Comparison of ENCODE assay signal across 8 cellular contexts in genomic region chr11:62665630-62666258, GRCh38. TPM values are rescaled to one million over a fixed set of nuclear protein-coding genes. Genes with fewer than 3 reads are reported as not detected.
DNase-seq lines count a peak whose midpoint lies in the region; ATAC-seq, FAIRE-seq and TF ChIP-seq lines count a peak whose summit lies in the region.

No MANE protein-coding gene starts in this region.

- peak overlapping the region; percentile 98 for H3K4me2 ChIP-seq in PC-9

- TF ChIP-seq POLR2A in GM12892 (IDR thresholded peaks at IDR 0.05; ENCODE audit: low read depth, low read length): no peak

- FAIRE-seq in GM12892 (lab: Jason Lieb, UNC): peak; percentile 21

- H3F3A ChIP-seq in PC-9 (ENCODE audit: insufficient read depth, low read depth): peaks cover 83% of the 10 kb centered on the region

- intact Hi-C loops in PC-9 (cut with micrococcal nuclease; ENCODE audit: unreplicated experiment): loop anchor here (5.0 kb wide), 3 partner anchors 43 to 123 kb away; partner anchors contain the start of genes B3GAT3 and TUT1
- intact Hi-C loops in upper lobe of right lung (cut with DNase I): no loop called here

- POLR2A ChIA-PET in PC-9 (lab: Charles Lee; ENCODE audit: unreplicated experiment): interaction anchor here (0.6 to 2.0 kb wide), 29 partner anchors 10 to 1723 kb away, joined by 3 to 55 read pairs (median 10); partner anchors contain the start of genes B3GAT3, EEF1G, HNRNPUL2 and INTS5

- DNase-seq in GM12892 (ENCODE audit: insufficient read length): no peak
- DNase-seq in PC-9: peak; percentile 42 to 46
- peak; percentile 86 for DNase-seq in activated effector memory CD4-positive, alpha-beta T cell treated with anti-CD3 and anti-CD28 coated beads, Interleukin-2, amount 50 U/mL, for 16 hours
- peak; percentile 79 for DNase-seq in fibroblast of villous mesenchyme (ENCODE audit: low read depth)
- DNase-seq in omental fat pad (ENCODE audit: low spot score): no peak
- DNase-seq in upper lobe of right lung: peak; percentile 82
- DNase-seq in SHP77 (lab: John Stamatoyannopoulos, UW): no peak

- H3K4me3 ChIP-seq in PC-9 (peak overlapping the region; percentile 88), fibroblast of villous mesenchyme (ENCODE audit: low read depth, low read length) (peak overlapping the region; percentile 92), upper lobe of right lung (peak overlapping the region; percentile 92)

- peak overlapping the region; percentile 72 for H3K27ac ChIP-seq in PC-9
- H3K27ac ChIP-seq in upper lobe of right lung: peak overlapping the region; percentile 91

- no peaks in the 10 kb centered on the region for H3K9me2 ChIP-seq in PC-9 (ENCODE audit: insufficient read depth)

- no TSS peak for BruUV-seq in PC-9 (replicated peaks; lab: Mats Ljungman, UMichigan)

- no peak overlapping the region for H2AFZ ChIP-seq in PC-9

- CTCF ChIA-PET in PC-9 (lab: Charles Lee): interaction anchor here (0.6 to 1.1 kb wide), 3 partner anchors 12 to 80 kb away, joined by 3 to 7 read pairs (median 4); no protein-coding TSS in a partner anchor

- H4K20me1 ChIP-seq in PC-9 (ENCODE audit: insufficient read depth): no peaks in the 10 kb centered on the region; the same call in none of the 2 replicates

- H3K4me1 ChIP-seq in PC-9 (replicated peaks; ENCODE audit: insufficient read depth): peaks cover 39% of the 10 kb centered on the region
- peaks cover 26% of the 10 kb centered on the region for H3K4me1 ChIP-seq in upper lobe of right lung

- ATAC-seq in HG02798 (IDR thresholded peaks at IDR 0.05; ENCODE audit: poor library complexity, unreplicated experiment) (peak; percentile 14), omental fat pad (ENCODE audit: low FRiP score) (peak; percentile 30), upper lobe of right lung (peak; percentile 55)

- H3K36me3 ChIP-seq in PC-9 (ENCODE audit: low read depth): peaks cover 24% of the 10 kb centered on the region
- peaks cover 26% of the 10 kb centered on the region for H3K36me3 ChIP-seq in upper lobe of right lung

- no peaks in the 10 kb centered on the region for H3K9me3 ChIP-seq in PC-9 (ENCODE audit: insufficient read depth, low read depth)
- H3K9me3 ChIP-seq in upper lobe of right lung: no peaks in the 10 kb centered on the region

- peaks cover 67% of the 10 kb centered on the region for H3K79me2 ChIP-seq in PC-9 (ENCODE audit: low read depth)

- no peaks in the 10 kb centered on the region for H3K27me3 ChIP-seq in PC-9 (ENCODE audit: insufficient read depth, low read depth)
- no peaks in the 10 kb centered on the region for H3K27me3 ChIP-seq in upper lobe of right lung

- no peak for TF ChIP-seq CTCF in PC-9 (conservative IDR thresholded peaks at IDR 0.05)
- TF ChIP-seq CTCF in fibroblast of villous mesenchyme (IDR thresholded peaks at IDR 0.05; ENCODE audit: insufficient read depth, low read depth, low read length): no peak
- no peak for TF ChIP-seq CTCF in omental fat pad (IDR thresholded peaks at IDR 0.05)
- TF ChIP-seq CTCF in upper lobe of right lung (IDR thresholded peaks at IDR 0.05): no peak

RNA-seq across cellular contexts. Expression of gene CSKMT, which starts 0.6 kb away (rescaled TPM):
- polyA plus RNA-seq in GM12892 (2012; ENCODE audit: missing spikeins): 21.9 TPM
- total RNA-seq in PC-9 (2021) (19.2 and 51.9 TPM in 2 replicates), fibroblast of villous mesenchyme (4.5 and 7.8 TPM in 2 replicates), omental fat pad (10 to 100 TPM in 1 of 4 donors, 1 to 10 TPM in 3; 2.8 to 18.4 (median 7.0) TPM), upper lobe of right lung (14.6 TPM)

RNA-seq across cellular contexts. Expression of gene C11orf98, which starts 0.7 kb away (rescaled TPM):
- 105 TPM for polyA plus RNA-seq in GM12892 (2012; ENCODE audit: missing spikeins)
- total RNA-seq in PC-9 (2021): 86.7 and 94.9 TPM in 2 replicates
- total RNA-seq in fibroblast of villous mesenchyme: 23.7 and 27.7 TPM in 2 replicates
- total RNA-seq in omental fat pad: 10 to 100 TPM; 18.3 to 42.9 (median 33.3) TPM
- 41.7 TPM for total RNA-seq in upper lobe of right lung

RNA-seq across cellular contexts. Expression of gene UQCC3, which starts 5.7 kb away (rescaled TPM):
- polyA plus RNA-seq in GM12892 (2012; ENCODE audit: missing spikeins): 3.3 TPM
- total RNA-seq in PC-9 (2021): 16.1 and 25.4 TPM in 2 replicates
- 6.5 and 10.0 TPM in 2 replicates for total RNA-seq in fibroblast of villous mesenchyme
- 1 to 10 TPM; 7.3 to 9.9 (median 8.2) TPM for total RNA-seq in omental fat pad
- 5.7 TPM for total RNA-seq in upper lobe of right lung

RNA-seq across cellular contexts. Expression of gene LBHD1, which starts 6.3 kb away (rescaled TPM):
- 10.4 TPM for polyA plus RNA-seq in GM12892 (2012; ENCODE audit: missing spikeins)
- total RNA-seq in PC-9 (2021) (13.2 and 16.1 TPM in 2 replicates), fibroblast of villous mesenchyme (4.3 and 7.4 TPM in 2 replicates), omental fat pad (1 to 10 TPM; 3.0 to 6.8 (median 5.7) TPM), upper lobe of right lung (6.1 TPM)

RNA-seq across cellular contexts. Expression of gene INTS5, which starts 12.6 kb away (rescaled TPM):
- polyA plus RNA-seq in GM12892 (2012; ENCODE audit: missing spikeins): 8.6 TPM
- total RNA-seq in PC-9 (2021): 28.2 and 31.5 TPM in 2 replicates
- 20.7 and 21.6 TPM in 2 replicates for total RNA-seq in fibroblast of villous mesenchyme
- total RNA-seq in omental fat pad: 10 to 100 TPM; 11.9 to 27.7 (median 17.2) TPM
- 18.8 TPM for total RNA-seq in upper lobe of right lung

Comparison
In these comparisons a context has a peak if more than half of its experiments do, and no peak if none do; other contexts are left out.
1. DNase-seq: peak in PC-9 (2 of 2), activated effector memory CD4-positive, alpha-beta T cell treated with anti-CD3 and anti-CD28 coated beads, Interleukin-2, amount 50 U/mL, for 16 hours (single experiment), fibroblast of villous mesenchyme (single experiment) and upper lobe of right lung (single experiment); none in GM12892 (single experiment), omental fat pad (single experiment) and SHP77 (0 of 2).
2. Peak in every context shown above with its lines, with median percentiles within 50 percentile points of each other: ATAC-seq and H3K4me3 ChIP-seq.